ENCODE assay signal across 10 cellular contexts in the genomic region with DNA sequence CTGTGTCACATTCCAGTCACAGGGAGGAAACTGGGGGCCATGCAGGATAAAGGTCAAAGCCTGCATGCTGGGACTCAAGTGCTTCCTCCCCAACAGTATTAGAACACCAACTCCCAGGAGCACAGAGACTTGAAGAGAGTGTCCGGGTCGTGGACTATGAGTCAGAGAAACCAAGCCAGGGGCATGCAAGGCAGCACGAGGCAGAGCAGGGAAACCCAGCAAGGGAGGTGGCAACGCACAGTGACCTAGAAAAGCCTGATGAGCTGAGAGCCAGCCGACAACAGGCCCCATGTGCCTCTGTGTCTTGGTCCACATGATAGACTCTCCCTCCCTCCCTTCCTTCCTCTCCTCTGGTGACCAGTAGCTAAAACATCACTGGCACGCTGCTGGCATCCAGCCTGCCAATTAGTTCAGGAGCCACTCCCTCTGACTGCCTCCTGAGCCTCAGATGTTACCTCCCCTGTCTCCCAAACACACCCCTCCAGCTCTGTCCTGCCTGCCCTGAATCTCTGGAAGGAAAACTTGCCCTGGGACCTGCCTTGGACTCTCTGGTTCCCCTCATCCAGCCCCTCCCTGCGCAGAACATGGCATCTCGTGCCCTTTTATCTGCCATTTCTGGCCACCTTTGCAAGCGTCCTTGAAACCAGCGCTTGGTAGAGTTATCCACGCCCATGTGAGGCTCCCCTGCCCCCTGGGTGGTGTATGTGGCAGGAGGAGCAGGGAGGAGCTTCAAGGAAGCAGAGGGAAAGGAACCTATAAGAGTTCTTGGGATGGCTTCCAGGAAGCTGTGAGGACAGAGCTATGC. TPM values are rescaled to one million over a fixed set of nuclear protein-coding genes. Genes with fewer than 3 reads are reported as not detected.
DNase-seq lines count a peak whose midpoint lies in the region; ATAC-seq and TF ChIP-seq lines count a peak whose summit lies in the region.
"Had no signal": no experiment of that assay in that cellular context is flagged by ENCODE, and none has a peak within 500 bp of the region (broad histone marks: within the 10 kb centered on the region; RNA-seq: fewer than 3 reads in every experiment).

No MANE protein-coding gene starts in this region.

- no peak overlapping the region for H3K27ac ChIP-seq in GM23338 (ENCODE audit: low read depth)
- H3K27ac ChIP-seq in smooth muscle cell (ENCODE audit: low read depth) = no peak overlapping the region

- H3F3A ChIP-seq in GM23338 (replicated peaks; ENCODE audit: low read depth) = no peaks in the 10 kb centered on the region
- no peaks in the 10 kb centered on the region for H3F3A ChIP-seq in smooth muscle cell (ENCODE audit: low read depth)

- no peak overlapping the region for H3K4me3 Mint-ChIP-seq in GM23338
- no peak overlapping the region for H3K4me3 Mint-ChIP-seq in activated CD4-positive, alpha-beta memory T cell treated with anti-CD3 and anti-CD28 coated beads for 36 hours
- H3K4me3 Mint-ChIP-seq: IgD-negative memory B cell had no signal

- peak overlapping the region; percentile 74 for H2AFZ ChIP-seq in GM23338
- H2AFZ ChIP-seq in smooth muscle cell (ENCODE audit: low read depth) = no peak overlapping the region

- peaks cover 5% of the 10 kb centered on the region; the same call in 2 of the 3 replicates for H3K4me1 Mint-ChIP-seq in GM23338
- no peaks in the 10 kb centered on the region for H3K4me1 Mint-ChIP-seq in activated CD4-positive, alpha-beta memory T cell treated with anti-CD3 and anti-CD28 coated beads for 36 hours (ENCODE audit: low read depth)

- peaks cover 17% of the 10 kb centered on the region for H3K27me3 Mint-ChIP-seq in GM23338 (ENCODE audit: insufficient read depth, low read depth, poor library complexity)
- peaks cover 33% of the 10 kb centered on the region for H3K27me3 Mint-ChIP-seq in activated CD4-positive, alpha-beta memory T cell treated with anti-CD3 and anti-CD28 coated beads for 36 hours

- DNase-seq in GM23338 (ENCODE audit: low spot score) (no peak), RPMI7951 (ENCODE audit: low read depth) (peak; percentile 79), fibroblast of pulmonary artery (ENCODE audit: low read depth) (peak; percentile 52), sciatic nerve (ENCODE audit: low spot score) (no peak), NAMALWA (ENCODE audit: low spot score) (no peak), smooth muscle cell (lab: John Stamatoyannopoulos, UW; ENCODE audit: unreplicated experiment) (no peak)
- DNase-seq in activated CD4-positive, alpha-beta memory T cell treated with anti-CD3 and anti-CD28 coated beads for 36 hours = no peak
- DNase-seq: stimulated activated CD8-positive, alpha-beta memory T cell treated with anti-CD3 and anti-CD28 coated beads, Interleukin-4, amount 100 ng/mL, for 48 hours had no signal

- 40% methylated on average over 11 of the region's 11 CpGs for WGBS in smooth muscle cell (ENCODE audit: low lambda C conversion rate)

- POLR2A ChIA-PET in activated CD4-positive, alpha-beta memory T cell treated with anti-CD3 and anti-CD28 coated beads for 36 hours (lab: Charles Lee) = no interaction called here

- H3K27me3 ChIP-seq in GM23338 (ENCODE audit: insufficient read depth) (peaks cover 61% of the 10 kb centered on the region), smooth muscle cell (ENCODE audit: low read depth) (peaks cover 55% of the 10 kb centered on the region)

- H3K9ac ChIP-seq in smooth muscle cell (ENCODE audit: low read depth) = no peak overlapping the region

- no peak overlapping the region for H3K4me3 ChIP-seq in GM23338
- H3K4me3 ChIP-seq in fibroblast of pulmonary artery (replicated peaks; ENCODE audit: low read depth, low read length) = no peak overlapping the region
- H3K4me3 ChIP-seq in smooth muscle cell = no peak overlapping the region

- H3K27ac Mint-ChIP-seq in GM23338 = no peak overlapping the region
- H3K27ac Mint-ChIP-seq in activated CD4-positive, alpha-beta memory T cell treated with anti-CD3 and anti-CD28 coated beads for 36 hours = no peak overlapping the region
- H3K27ac Mint-ChIP-seq: IgD-negative memory B cell had no signal

- H4K20me1 ChIP-seq in GM23338 (replicated peaks; ENCODE audit: insufficient read depth) = 0 out of 2 replicates have a peak, but pooled peaks cover 4% of the 10 kb centered on the region
- H4K20me1 ChIP-seq in smooth muscle cell (ENCODE audit: low read depth) = no peaks in the 10 kb centered on the region

- CTCF ChIA-PET in activated CD4-positive, alpha-beta memory T cell treated with anti-CD3 and anti-CD28 coated beads for 36 hours (lab: Charles Lee) = interaction anchor here (0.9 to 1.8 kb wide), 2 partner anchors 10 to 11 kb away, joined by 3 to 7 read pairs; no protein-coding TSS in a partner anchor

- no peaks in the 10 kb centered on the region for H3K79me2 ChIP-seq in GM23338 (replicated peaks; ENCODE audit: insufficient read depth)
- H3K79me2 ChIP-seq in smooth muscle cell (ENCODE audit: low read depth) = no peaks in the 10 kb centered on the region

- TF ChIP-seq CTCF in GM23338 (conservative IDR thresholded peaks at IDR 0.05; ENCODE audit: low read depth in 2 of 2) (no peak), fibroblast of pulmonary artery (IDR thresholded peaks at IDR 0.05; ENCODE audit: low read length, missing control alignments) (no peak), smooth muscle cell (IDR thresholded peaks at IDR 0.05; ENCODE audit: borderline replicate concordance, insufficient read depth, poor library complexity, severe bottlenecking) (no peak)

- H3K9me3 Mint-ChIP-seq in GM23338 = peaks cover 4% of the 10 kb centered on the region; the same call in 2 of the 3 replicates
- H3K9me3 Mint-ChIP-seq in activated CD4-positive, alpha-beta memory T cell treated with anti-CD3 and anti-CD28 coated beads for 36 hours = no peaks in the 10 kb centered on the region

- H3K4me2 ChIP-seq in GM23338 (no peak overlapping the region), smooth muscle cell (no peak overlapping the region)

- no peaks in the 10 kb centered on the region for H3K36me3 ChIP-seq in GM23338 (ENCODE audit: insufficient read depth)
- H3K36me3 ChIP-seq in smooth muscle cell (ENCODE audit: low read depth) = no peaks in the 10 kb centered on the region

- ATAC-seq in GM23338 (peak; percentile 79), sciatic nerve (peak; percentile 56), GM18498 (IDR thresholded peaks at IDR 0.05; ENCODE audit: unreplicated experiment) (no peak)

- no peaks in the 10 kb centered on the region for H3K36me3 Mint-ChIP-seq in GM23338 (ENCODE audit: low read depth)
- H3K36me3 Mint-ChIP-seq in activated CD4-positive, alpha-beta memory T cell treated with anti-CD3 and anti-CD28 coated beads for 36 hours = no peaks in the 10 kb centered on the region

- no peaks in the 10 kb centered on the region for H3K4me1 ChIP-seq in GM23338 (ENCODE audit: insufficient read depth)
- H3K4me1 ChIP-seq in smooth muscle cell (ENCODE audit: low read depth) = no peaks in the 10 kb centered on the region

- intact Hi-C loops in sciatic nerve (cut with DNase I) = no loop called here
- intact Hi-C loops in activated CD4-positive, alpha-beta memory T cell treated with anti-CD3 and anti-CD28 coated beads for 36 hours (cut with micrococcal nuclease) = no loop called here

- no peaks in the 10 kb centered on the region for H3K9me2 ChIP-seq in GM23338 (ENCODE audit: insufficient read depth)

- no peaks in the 10 kb centered on the region for H3K9me3 ChIP-seq in smooth muscle cell (replicated peaks; ENCODE audit: low read depth)

TF ChIP-seq in GM23338, 12 proteins besides CTCF, POLR2A, EP300 and RAD21 (continues in another document):
- TF ChIP-seq STAT1 (IDR thresholded peaks at IDR 0.05; ENCODE audit: unreplicated experiment) (no peak), CREB1 (CRISPR knock-in tag; IDR thresholded peaks at IDR 0.05; ENCODE audit: low read depth) (no peak), JUNB (IDR thresholded peaks at IDR 0.05; ENCODE audit: unreplicated experiment) (no peak), EZH2phosphoT487 (IDR thresholded peaks at IDR 0.05; ENCODE audit: unreplicated experiment) (no peak)

RNA-seq across cellular contexts. Expression of gene RNF39, which starts 16.2 kb away (rescaled TPM):
- total RNA-seq in GM23338 (2014; rRNA removed; shearing (Covaris generic)) = 0.85 and 0.94 TPM in 2 replicates
- polyA plus RNA-seq in GM23338 (2016; fragmentation: Nextera tagmentation; extraction: Ambion mirVana) = 0.50 and 1.1 TPM in 2 replicates
- not detected in 2 replicates for total RNA-seq in RPMI7951 (2014; rRNA removed; shearing (Covaris generic))
- total RNA-seq in sciatic nerve = not detected
- not detected for total RNA-seq in activated CD4-positive, alpha-beta memory T cell treated with anti-CD3 and anti-CD28 coated beads for 36 hours
- total RNA-seq in smooth muscle cell = 0.18 and 0.90 TPM in 2 replicates
- 0.70 and 0.74 TPM in 2 replicates for polyA plus RNA-seq in smooth muscle cell
- polyA plus RNA-seq: IgD-negative memory B cell had no signal

RNA-seq across cellular contexts. Expression of gene TRIM31, which starts 21.1 kb away (rescaled TPM):
- total RNA-seq in GM23338 (2014; rRNA removed; shearing (Covaris generic)) = not detected in 2 replicates
- polyA plus RNA-seq in GM23338 (2016; fragmentation: Nextera tagmentation; extraction: Ambion mirVana) (0.10 and 0.26 TPM in 2 replicates), smooth muscle cell (not detected in 2 replicates)
- not detected in 2 replicates for total RNA-seq in RPMI7951 (2014; rRNA removed; shearing (Covaris generic))
- total RNA-seq in sciatic nerve (not detected), smooth muscle cell (0.18 TPM in 1 of 2 replicates, not detected in the other)
- not detected for total RNA-seq in activated CD4-positive, alpha-beta memory T cell treated with anti-CD3 and anti-CD28 coated beads for 36 hours
- polyA plus RNA-seq: IgD-negative memory B cell had no signal

RNA-seq across cellular contexts. Expression of gene PPP1R11, which starts 24.8 kb away (rescaled TPM):
- total RNA-seq in GM23338 (2014; rRNA removed; shearing (Covaris generic)) = 19.2 and 19.6 TPM in 2 replicates
- polyA plus RNA-seq in GM23338 (2016; fragmentation: Nextera tagmentation; extraction: Ambion mirVana) (26.6 and 27.3 TPM in 2 replicates), smooth muscle cell (76.8 and 80.2 TPM in 2 replicates)
- 65.1 and 65.7 TPM in 2 replicates for total RNA-seq in RPMI7951 (2014; rRNA removed; shearing (Covaris generic))
- total RNA-seq in sciatic nerve (38.3 TPM), smooth muscle cell (48.8 and 63.4 TPM in 2 replicates)
- 10 to 100 TPM; 51.3 to 55.0 TPM for total RNA-seq in activated CD4-positive, alpha-beta memory T cell treated with anti-CD3 and anti-CD28 coated beads for 36 hours

RNA-seq across cellular contexts. Expression of gene POLR1H, which starts 30.7 kb away (rescaled TPM):
- 28.1 and 30.1 TPM in 2 replicates for total RNA-seq in GM23338 (2014; rRNA removed; shearing (Covaris generic))
- polyA plus RNA-seq in GM23338 (2016; fragmentation: Nextera tagmentation; extraction: Ambion mirVana) (89.4 and 93.6 TPM in 2 replicates), smooth muscle cell (35.1 and 41.7 TPM in 2 replicates)
- total RNA-seq in RPMI7951 (2014; rRNA removed; shearing (Covaris generic)) = 47.0 and 50.3 TPM in 2 replicates
- total RNA-seq in sciatic nerve (16.6 TPM), smooth muscle cell (17.3 and 21.0 TPM in 2 replicates)
- total RNA-seq in activated CD4-positive, alpha-beta memory T cell treated with anti-CD3 and anti-CD28 coated beads for 36 hours = 10 to 100 TPM; 69.4 to 73.2 TPM

RNA-seq across cellular contexts. Expression of gene TRIM40, which starts 44.2 kb away (rescaled TPM):
- not detected in 2 replicates for total RNA-seq in GM23338 (2014; rRNA removed; shearing (Covaris generic))
- not detected in 2 replicates for polyA plus RNA-seq in GM23338 (2016; fragmentation: Nextera tagmentation; extraction: Ambion mirVana)
- total RNA-seq in RPMI7951 (2014; rRNA removed; shearing (Covaris generic)) = not detected in 2 replicates
- total RNA-seq in sciatic nerve = not detected
- not detected for total RNA-seq in activated CD4-positive, alpha-beta memory T cell treated with anti-CD3 and anti-CD28 coated beads for 36 hours
- total RNA-seq in smooth muscle cell = not detected in 2 replicates
- not detected in 2 replicates for polyA plus RNA-seq in smooth muscle cell

Comparison
In these comparisons a context has a peak if more than half of its experiments do, and no peak if none do; other contexts are left out.
1. DNase-seq: peak in RPMI7951 (single experiment) and fibroblast of pulmonary artery (single experiment); none in GM23338 (single experiment), sciatic nerve (single experiment), NAMALWA (single experiment), activated CD4-positive, alpha-beta memory T cell treated with anti-CD3 and anti-CD28 coated beads for 36 hours (single experiment) and smooth muscle cell (single experiment).